ENCODE assay signal across 15 cellular contexts in the genomic region with DNA sequence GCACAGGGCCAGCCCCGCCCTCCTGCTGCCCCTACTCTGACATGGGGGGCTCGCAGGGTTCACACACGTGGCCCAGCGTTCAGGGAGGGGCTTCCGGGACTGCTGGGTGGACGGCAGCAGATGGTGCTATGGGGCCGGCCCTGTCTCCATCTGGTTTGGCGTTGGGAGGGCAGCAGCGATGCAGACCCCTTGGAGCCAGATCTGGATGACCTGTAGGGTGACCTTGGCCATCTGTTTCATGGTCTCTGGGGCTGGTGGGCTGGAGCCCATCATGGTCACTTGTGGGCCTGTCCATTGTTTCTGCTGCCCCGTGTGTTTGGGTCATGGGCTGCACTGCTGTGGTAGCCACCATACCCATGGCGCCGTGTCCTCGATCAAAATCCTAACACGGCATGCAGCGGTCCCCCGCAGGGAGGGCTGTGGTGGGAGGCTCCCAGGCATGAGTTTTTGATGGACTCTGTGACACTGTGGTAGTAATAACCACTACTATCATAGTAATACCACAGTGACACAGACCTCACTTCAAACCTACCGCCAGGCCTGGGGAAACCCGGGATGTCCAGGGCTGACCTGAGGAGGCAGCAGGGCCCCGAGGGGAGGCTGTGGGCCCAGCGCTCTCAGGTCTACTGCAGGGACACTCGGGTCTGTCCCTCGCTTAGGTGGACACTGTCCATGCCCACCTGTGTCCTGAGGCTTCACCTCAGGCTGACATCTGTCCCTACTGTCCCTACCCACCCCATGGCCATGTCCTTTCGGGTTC.
DNase-seq lines count a peak whose midpoint lies in the region; FAIRE-seq and TF ChIP-seq lines count a peak whose summit lies in the region.
"Had no signal": no experiment of that assay in that cellular context is flagged by ENCODE, and none has a peak within 500 bp of the region (broad histone marks: within the 10 kb centered on the region; RNA-seq: fewer than 3 reads in every experiment).

No MANE protein-coding gene starts in this region.

- no TSS peak for BruUV-seq in OCI-LY7 (replicated peaks; lab: Mats Ljungman, UMichigan)

- H3K79me2 ChIP-seq in OCI-LY7 (ENCODE audit: insufficient read depth, low read depth, low read length) = no peaks in the 10 kb centered on the region

- no peak for TF ChIP-seq POLR2A in sigmoid colon (IDR thresholded peaks at IDR 0.05)

- H3K27ac Mint-ChIP-seq in CD14-positive monocyte = peak overlapping the region in 2 of 7 donors; percentile 50 to 53
- H3K27ac Mint-ChIP-seq: activated CD4-positive, alpha-beta memory T cell treated with anti-CD3 and anti-CD28 coated beads for 36 hours; activated T-helper 2 cell treated with anti-CD3 and anti-CD28 coated beads, Interferon-gamma antibody, Interleukin-2, Interleukin-4, amounts not matched to agents 10 μg/mL and 5 μg/mL and 100 μg/mL, durations not matched to agents 14 hours and 24 hours and 36 hours; dendritic cell treated with granulocyte-macrophage colony-stimulating factor and Interleukin-4, amounts not matched to agents 40 ng/mL and 50 ng/mL, for 4 days had no signal

- DNase-seq in CD14-positive monocyte (ENCODE audit: low spot score) (peak; percentile 18), GM13976 (ENCODE audit: low spot score) (peak; percentile 12), kidney (peak; percentile 67), sigmoid colon (peak; percentile 43), GM19240 (ENCODE audit: insufficient read length, low spot score) (no peak), OCI-LY7 (ENCODE audit: low spot score) (no peak), RPMI8226 (no peak)
- DNase-seq: activated CD4-positive, alpha-beta memory T cell treated with anti-CD3 and anti-CD28 coated beads for 36 hours; NCI-H446 treated with DMSO at 0.1 percent for 48 hours; stimulated activated CD4-positive, alpha-beta T cell treated with anti-CD3 and anti-CD28 coated beads, Interleukin-1b, Interleukin-23, amount 100 ng/mL, for 48 hours; substantia nigra had no signal

- no peaks in the 10 kb centered on the region for H3K36me3 Mint-ChIP-seq in CD14-positive monocyte
- H3K36me3 Mint-ChIP-seq: activated CD4-positive, alpha-beta memory T cell treated with anti-CD3 and anti-CD28 coated beads for 36 hours had no signal

- peaks cover 0 to 5% (median 0%) of the 10 kb centered on the region in 7 donors for H3K9me3 Mint-ChIP-seq in CD14-positive monocyte
- H3K9me3 Mint-ChIP-seq: activated T-helper 2 cell treated with anti-CD3 and anti-CD28 coated beads, Interferon-gamma antibody, Interleukin-2, Interleukin-4, amounts not matched to agents 10 μg/mL and 5 μg/mL and 100 μg/mL, durations not matched to agents 14 hours and 24 hours and 36 hours; dendritic cell treated with granulocyte-macrophage colony-stimulating factor and Interleukin-4, amounts not matched to agents 40 ng/mL and 50 ng/mL, for 4 days had no signal

- H3K27me3 ChIP-seq in sigmoid colon = no peaks in the 10 kb centered on the region

- H3K4me1 ChIP-seq in kidney (ENCODE audit: control insufficient read depth in 1 of 2, insufficient read depth in 1 of 2, low read depth in 1 of 2, low read length in 2 of 2) = no peaks in the 10 kb centered on the region
- H3K4me1 ChIP-seq in sigmoid colon = no peaks in the 10 kb centered on the region
- H3K4me1 ChIP-seq in OCI-LY7 (ENCODE audit: insufficient read depth, low read length, poor library complexity, severe bottlenecking) = no peaks in the 10 kb centered on the region

- CTCF ChIA-PET in OCI-LY7 (lab: Charles Lee; ENCODE audit: unreplicated experiment) = no interaction called here

- H2AFZ ChIP-seq in OCI-LY7 (ENCODE audit: low read length) = no peak overlapping the region

- no peak overlapping the region for H3K4me2 ChIP-seq in OCI-LY7 (ENCODE audit: low read length)

- H3K36me3 ChIP-seq in kidney (ENCODE audit: control insufficient read depth in 1 of 2, insufficient read depth in 2 of 2, low read length in 2 of 2) (no peaks in the 10 kb centered on the region), sigmoid colon (no peaks in the 10 kb centered on the region), OCI-LY7 (ENCODE audit: insufficient read depth, low read length) (no peaks in the 10 kb centered on the region)

- no peak overlapping the region for H3K9ac ChIP-seq in kidney (ENCODE audit: low read length in 2 of 2)

- H3K4me3 ChIP-seq in kidney (ENCODE audit: low read length in 2 of 2) = no peak overlapping the region
- no peak overlapping the region for H3K4me3 ChIP-seq in sigmoid colon
- H3K4me3 ChIP-seq in OCI-LY7 (ENCODE audit: low read depth, low read length, poor library complexity, severe bottlenecking) = no peak overlapping the region

- WGBS in sigmoid colon, 2 donors = 74 to 78% methylated on average over 23 of the region's 23 CpGs

- no peak overlapping the region for H3K27ac ChIP-seq in kidney (ENCODE audit: low read depth in 2 of 2, low read length in 2 of 2)
- H3K27ac ChIP-seq in sigmoid colon = no peak overlapping the region
- no peak overlapping the region for H3K27ac ChIP-seq in OCI-LY7 (ENCODE audit: low read depth, low read length, poor library complexity, severe bottlenecking)
- H3K27ac ChIP-seq: C4-2B had no signal

- TF ChIP-seq CTCF in CD14-positive monocyte (IDR thresholded peaks at IDR 0.05) = no peak
- no peak for TF ChIP-seq CTCF in GM13976 (IDR thresholded peaks at IDR 0.05; ENCODE audit: borderline replicate concordance, control extremely low read depth, extremely low read depth, insufficient read depth, missing control alignments)
- TF ChIP-seq CTCF in kidney (IDR thresholded peaks at IDR 0.05; ENCODE audit: borderline replicate concordance, extremely low read depth, insufficient read depth) = no peak
- no peak for TF ChIP-seq CTCF in sigmoid colon (IDR thresholded peaks at IDR 0.05)
- no peak for TF ChIP-seq CTCF in OCI-LY7 (conservative IDR thresholded peaks at IDR 0.05; ENCODE audit: low read length)

- H3K4me3 Mint-ChIP-seq in CD14-positive monocyte = no peak overlapping the region
- H3K4me3 Mint-ChIP-seq: activated CD4-positive, alpha-beta memory T cell treated with anti-CD3 and anti-CD28 coated beads for 36 hours; dendritic cell treated with granulocyte-macrophage colony-stimulating factor and Interleukin-4, amounts not matched to agents 40 ng/mL and 50 ng/mL, for 4 days; neural crest cell had no signal

- peaks cover 46 to 65% (median 48%) of the 10 kb centered on the region in 3 donors for H3K27me3 Mint-ChIP-seq in CD14-positive monocyte (ENCODE audit: low read depth in 3 of 3)

- intact Hi-C loops in CD14-positive monocyte (cut with micrococcal nuclease) (no loop called here), kidney (cut with DNase I) (no loop called here), sigmoid colon (cut with DNase I) (no loop called here), OCI-LY7 (cut with micrococcal nuclease; ENCODE audit: unreplicated experiment) (no loop called here)

- in situ Hi-C loops in GM13976 (cut with MboI; ENCODE audit: low sequenced_read_pairs, unreplicated experiment) = no loop called here

- no peaks in the 10 kb centered on the region for H3K9me3 ChIP-seq in kidney (ENCODE audit: control insufficient read depth in 1 of 2, low read length in 2 of 2)
- H3K9me3 ChIP-seq in sigmoid colon = no peaks in the 10 kb centered on the region
- no peaks in the 10 kb centered on the region for H3K9me3 ChIP-seq in OCI-LY7 (ENCODE audit: low read length)

- no peaks in the 10 kb centered on the region for H3K9me2 ChIP-seq in OCI-LY7 (ENCODE audit: insufficient read depth, low read length)

- POLR2A ChIA-PET in OCI-LY7 (lab: Charles Lee) = no interaction called here

- H3K4me1 Mint-ChIP-seq in CD14-positive monocyte = no peaks in the 10 kb centered on the region
- H3K4me1 Mint-ChIP-seq: neural crest cell had no signal

- no peak for TF ChIP-seq EP300 in sigmoid colon (IDR thresholded peaks at IDR 0.05)

- no peak for FAIRE-seq in kidney (lab: Jason Lieb, UNC)

- no peaks in the 10 kb centered on the region for H4K20me1 ChIP-seq in OCI-LY7 (ENCODE audit: insufficient read depth, low read length)

Comparison
In these comparisons a context has a peak if more than half of its experiments do, and no peak if none do; other contexts are left out.
1. DNase-seq: peak in CD14-positive monocyte (single experiment), GM13976 (single experiment), kidney (single experiment) and sigmoid colon (single experiment); none in GM19240 (single experiment), OCI-LY7 (single experiment) and RPMI8226 (single experiment).